1 cellular context compared by ENCODE assay signal in the genomic region with DNA sequence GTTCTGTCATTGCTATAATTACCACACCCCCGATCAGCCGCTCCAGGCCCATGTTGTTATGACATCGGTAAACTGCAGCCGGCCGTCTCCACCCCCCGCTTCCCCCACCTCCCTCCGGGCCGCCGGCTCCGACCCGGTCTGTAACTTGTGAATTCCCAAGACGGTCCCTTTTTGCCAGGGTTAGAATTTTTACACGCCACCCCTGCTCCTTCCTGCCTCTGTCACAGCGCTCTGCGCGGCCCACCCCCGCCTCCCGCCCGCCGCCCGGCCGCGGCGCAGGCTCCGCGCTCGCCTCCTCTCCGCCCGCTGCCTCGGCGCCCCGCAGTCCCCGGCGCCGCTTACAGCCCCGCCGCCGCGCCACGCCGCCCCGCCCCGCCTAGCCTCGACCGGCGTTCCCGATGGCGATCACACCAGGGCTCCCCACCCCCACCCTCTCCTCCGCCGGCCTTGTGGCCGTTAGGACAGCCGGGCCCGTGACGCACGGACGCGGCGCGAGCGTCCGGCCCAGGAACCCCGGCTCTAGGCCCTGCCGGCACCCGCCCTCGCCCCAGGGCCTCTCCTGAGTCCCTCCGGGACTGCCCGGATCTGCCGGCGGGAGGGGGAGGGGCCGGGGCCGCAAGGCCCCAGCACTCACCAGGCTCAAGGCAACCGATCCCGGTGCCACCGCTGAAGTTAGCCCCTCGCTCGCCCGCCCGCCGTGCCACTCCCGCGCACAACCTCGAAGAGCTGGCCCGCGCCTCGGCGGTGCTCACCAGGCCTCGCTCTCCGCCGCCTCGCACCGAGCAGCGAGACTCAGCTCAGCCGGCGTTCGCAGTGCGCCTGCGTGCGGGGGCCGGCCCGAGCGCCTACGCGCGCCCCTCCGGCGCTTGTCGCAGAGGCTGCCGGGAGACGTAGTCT.
TF ChIP-seq lines count a peak whose summit lies in the region.

KPNA1 (minus strand) TSS at position 817 of the 897 bp plus-strand sequence. CDS start 18,374 bp downstream, outside the sequence.

TF ChIP-seq in GM12878, 131 proteins besides CTCF, POLR2A, EP300 and RAD21 (continued from another document and continues in another):
- TF ChIP-seq, protein P1, sequence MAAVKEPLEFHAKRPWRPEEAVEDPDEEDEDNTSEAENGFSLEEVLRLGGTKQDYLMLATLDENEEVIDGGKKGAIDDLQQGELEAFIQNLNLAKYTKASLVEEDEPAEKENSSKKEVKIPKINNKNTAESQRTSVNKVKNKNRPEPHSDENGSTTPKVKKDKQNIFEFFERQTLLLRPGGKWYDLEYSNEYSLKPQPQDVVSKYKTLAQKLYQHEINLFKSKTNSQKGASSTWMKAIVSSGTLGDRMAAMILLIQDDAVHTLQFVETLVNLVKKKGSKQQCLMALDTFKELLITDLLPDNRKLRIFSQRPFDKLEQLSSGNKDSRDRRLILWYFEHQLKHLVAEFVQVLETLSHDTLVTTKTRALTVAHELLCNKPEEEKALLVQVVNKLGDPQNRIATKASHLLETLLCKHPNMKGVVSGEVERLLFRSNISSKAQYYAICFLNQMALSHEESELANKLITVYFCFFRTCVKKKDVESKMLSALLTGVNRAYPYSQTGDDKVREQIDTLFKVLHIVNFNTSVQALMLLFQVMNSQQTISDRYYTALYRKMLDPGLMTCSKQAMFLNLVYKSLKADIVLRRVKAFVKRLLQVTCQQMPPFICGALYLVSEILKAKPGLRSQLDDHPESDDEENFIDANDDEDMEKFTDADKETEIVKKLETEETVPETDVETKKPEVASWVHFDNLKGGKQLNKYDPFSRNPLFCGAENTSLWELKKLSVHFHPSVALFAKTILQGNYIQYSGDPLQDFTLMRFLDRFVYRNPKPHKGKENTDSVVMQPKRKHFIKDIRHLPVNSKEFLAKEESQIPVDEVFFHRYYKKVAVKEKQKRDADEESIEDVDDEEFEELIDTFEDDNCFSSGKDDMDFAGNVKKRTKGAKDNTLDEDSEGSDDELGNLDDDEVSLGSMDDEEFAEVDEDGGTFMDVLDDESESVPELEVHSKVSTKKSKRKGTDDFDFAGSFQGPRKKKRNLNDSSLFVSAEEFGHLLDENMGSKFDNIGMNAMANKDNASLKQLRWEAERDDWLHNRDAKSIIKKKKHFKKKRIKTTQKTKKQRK (IDR thresholded peaks at IDR 0.05; ENCODE audit: low read depth, low read length) = no peak
- TF ChIP-seq NFYA (IDR thresholded peaks at IDR 0.05; ENCODE audit: borderline replicate concordance, low read depth, low read length) = no peak
- TF ChIP-seq HCFC1 (IDR thresholded peaks at IDR 0.05; ENCODE audit: low read length) = peak; percentile 87
- TF ChIP-seq EGR1 (IDR thresholded peaks at IDR 0.05; ENCODE audit: borderline replicate concordance in 1 of 2, low read depth in 2 of 2, low read length in 2 of 2) = peak; percentile 38 to 97
- peak; percentile 79 for TF ChIP-seq TAF1 (IDR thresholded peaks at IDR 0.05; ENCODE audit: borderline replicate concordance, low read depth, low read length)
- peak; percentile 52 for TF ChIP-seq MEF2B (IDR thresholded peaks at IDR 0.05; ENCODE audit: partially characterized antibody, poor library complexity, severe bottlenecking)
- TF ChIP-seq, protein P2, sequence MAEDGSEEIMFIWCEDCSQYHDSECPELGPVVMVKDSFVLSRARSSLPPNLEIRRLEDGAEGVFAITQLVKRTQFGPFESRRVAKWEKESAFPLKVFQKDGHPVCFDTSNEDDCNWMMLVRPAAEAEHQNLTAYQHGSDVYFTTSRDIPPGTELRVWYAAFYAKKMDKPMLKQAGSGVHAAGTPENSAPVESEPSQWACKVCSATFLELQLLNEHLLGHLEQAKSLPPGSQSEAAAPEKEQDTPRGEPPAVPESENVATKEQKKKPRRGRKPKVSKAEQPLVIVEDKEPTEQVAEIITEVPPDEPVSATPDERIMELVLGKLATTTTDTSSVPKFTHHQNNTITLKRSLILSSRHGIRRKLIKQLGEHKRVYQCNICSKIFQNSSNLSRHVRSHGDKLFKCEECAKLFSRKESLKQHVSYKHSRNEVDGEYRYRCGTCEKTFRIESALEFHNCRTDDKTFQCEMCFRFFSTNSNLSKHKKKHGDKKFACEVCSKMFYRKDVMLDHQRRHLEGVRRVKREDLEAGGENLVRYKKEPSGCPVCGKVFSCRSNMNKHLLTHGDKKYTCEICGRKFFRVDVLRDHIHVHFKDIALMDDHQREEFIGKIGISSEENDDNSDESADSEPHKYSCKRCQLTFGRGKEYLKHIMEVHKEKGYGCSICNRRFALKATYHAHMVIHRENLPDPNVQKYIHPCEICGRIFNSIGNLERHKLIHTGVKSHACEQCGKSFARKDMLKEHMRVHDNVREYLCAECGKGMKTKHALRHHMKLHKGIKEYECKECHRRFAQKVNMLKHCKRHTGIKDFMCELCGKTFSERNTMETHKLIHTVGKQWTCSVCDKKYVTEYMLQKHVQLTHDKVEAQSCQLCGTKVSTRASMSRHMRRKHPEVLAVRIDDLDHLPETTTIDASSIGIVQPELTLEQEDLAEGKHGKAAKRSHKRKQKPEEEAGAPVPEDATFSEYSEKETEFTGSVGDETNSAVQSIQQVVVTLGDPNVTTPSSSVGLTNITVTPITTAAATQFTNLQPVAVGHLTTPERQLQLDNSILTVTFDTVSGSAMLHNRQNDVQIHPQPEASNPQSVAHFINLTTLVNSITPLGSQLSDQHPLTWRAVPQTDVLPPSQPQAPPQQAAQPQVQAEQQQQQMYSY (CRISPR knock-in tag; IDR thresholded peaks at IDR 0.05) = no peak
- no peak for TF ChIP-seq USF2 (IDR thresholded peaks at IDR 0.05; ENCODE audit: borderline replicate concordance, low read depth, low read length)
- peak; percentile 98 for TF ChIP-seq GATAD2B (conservative IDR thresholded peaks at IDR 0.05; ENCODE audit: low read depth)
- peak; percentile 85 for TF ChIP-seq NRF1 (conservative IDR thresholded peaks at IDR 0.05; ENCODE audit: low read depth, low read length)
- TF ChIP-seq CHD2 (IDR thresholded peaks at IDR 0.05; ENCODE audit: borderline replicate concordance, low read depth, low read length) = peak; percentile 76; the same call in 1 of the 2 replicates
- 0 out of 2 replicates have a peak, but pooled peaks have one; percentile 16 for TF ChIP-seq ELK1 (IDR thresholded peaks at IDR 0.05; ENCODE audit: low read depth, low read length)
- TF ChIP-seq BACH1 (IDR thresholded peaks at IDR 0.05; ENCODE audit: borderline replicate concordance) = peak; percentile 83
- no peak for TF ChIP-seq HDAC2 (IDR thresholded peaks at IDR 0.05)
- 0 out of 4 replicates have a peak, but pooled peaks of 1 of the 2 experiments have one; percentile 6 for TF ChIP-seq ETV6 (conservative IDR thresholded peaks at IDR 0.05 in 1 of 2, IDR thresholded peaks at IDR 0.05 in 1 of 2; ENCODE audit: borderline replicate concordance in 1 of 2, low read depth in 1 of 2)
- TF ChIP-seq POLR2AphosphoS2 (IDR thresholded peaks at IDR 0.05; ENCODE audit: low read depth, low read length) = peak; percentile 56; the same call in 1 of the 2 replicates
- TF ChIP-seq MYC (IDR thresholded peaks at IDR 0.05; ENCODE audit: insufficient read depth, insufficient read length, insufficient replicate concordance, low read length, severe bottlenecking) = no peak
- no peak for TF ChIP-seq EZH2 (IDR thresholded peaks at IDR 0.05; ENCODE audit: borderline replicate concordance, control insufficient read depth, low read depth, low read length)
- TF ChIP-seq RB1 (IDR thresholded peaks at IDR 0.05; ENCODE audit: borderline replicate concordance) = peak; percentile 49; the same call in 1 of the 2 replicates
- peak; percentile 61 for TF ChIP-seq TCF12 (IDR thresholded peaks at IDR 0.05; ENCODE audit: low read depth, low read length)
- TF ChIP-seq TARDBP (IDR thresholded peaks at IDR 0.05; ENCODE audit: borderline replicate concordance) = no peak; the same call in 1 of the 2 replicates
- no peak for TF ChIP-seq SMAD1 (IDR thresholded peaks at IDR 0.05; ENCODE audit: low read depth, partially characterized antibody)
- TF ChIP-seq, protein P3, sequence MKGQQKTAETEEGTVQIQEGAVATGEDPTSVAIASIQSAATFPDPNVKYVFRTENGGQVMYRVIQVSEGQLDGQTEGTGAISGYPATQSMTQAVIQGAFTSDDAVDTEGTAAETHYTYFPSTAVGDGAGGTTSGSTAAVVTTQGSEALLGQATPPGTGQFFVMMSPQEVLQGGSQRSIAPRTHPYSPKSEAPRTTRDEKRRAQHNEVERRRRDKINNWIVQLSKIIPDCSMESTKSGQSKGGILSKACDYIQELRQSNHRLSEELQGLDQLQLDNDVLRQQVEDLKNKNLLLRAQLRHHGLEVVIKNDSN (IDR thresholded peaks at IDR 0.05; ENCODE audit: borderline replicate concordance, extremely low read length, insufficient read depth, low read depth, low read length) = no peak
- peak; percentile 9; the same call in 1 of the 2 replicates for TF ChIP-seq MYB (IDR thresholded peaks at IDR 0.05; ENCODE audit: borderline replicate concordance, low read depth, low read length)
- peak; percentile 65 for TF ChIP-seq NR2F1 (conservative IDR thresholded peaks at IDR 0.05)
- TF ChIP-seq KDM1A (IDR thresholded peaks at IDR 0.05; ENCODE audit: borderline replicate concordance) = no peak
- TF ChIP-seq LARP7 (IDR thresholded peaks at IDR 0.05) = peak; percentile 99
- no peak for TF ChIP-seq BCLAF1 (IDR thresholded peaks at IDR 0.05)
- TF ChIP-seq REST (IDR thresholded peaks at IDR 0.05; ENCODE audit: low read depth, low read length) = no peak
- TF ChIP-seq STAT3 (IDR thresholded peaks at IDR 0.05; ENCODE audit: low read depth, low read length) = no peak
- TF ChIP-seq MLLT1 (IDR thresholded peaks at IDR 0.05) = no peak
- TF ChIP-seq ZZZ3 (IDR thresholded peaks at IDR 0.05; ENCODE audit: control insufficient read depth, insufficient read length, low read depth) = no peak
- no peak for TF ChIP-seq ATF7 (IDR thresholded peaks at IDR 0.05; ENCODE audit: low read depth)
- peak; percentile 75; the same call in 1 of the 2 replicates for TF ChIP-seq ZNF207 (IDR thresholded peaks at IDR 0.05; ENCODE audit: borderline replicate concordance)
